ENCODE assay signal across 1 cellular context in genomic region chr1:15952317-15953258, GRCh38.
A peak's percentile ranks its signal among the peaks of the same experiment; 100 is the strongest.
TF ChIP-seq lines count a peak whose summit lies in the region.

No MANE protein-coding gene starts in this region.

TF ChIP-seq in K562, 482 proteins besides CTCF, POLR2A, EP300 and RAD21 (continued from another document and continues in another):
- TF ChIP-seq DMBX1 (CRISPR knock-in tag; IDR thresholded peaks at IDR 0.05; ENCODE audit: borderline replicate concordance) (peak; percentile 11), ZC3H4 (CRISPR knock-in tag; IDR thresholded peaks at IDR 0.05; ENCODE audit: borderline replicate concordance) (no peak), ZNF280A (IDR thresholded peaks at IDR 0.05; ENCODE audit: low read depth, partially characterized antibody) (no peak), FOXM1 (IDR thresholded peaks at IDR 0.05; ENCODE audit: low read depth) (peak; percentile 62), FOXM1 (CRISPR knock-in tag; IDR thresholded peaks at IDR 0.05; ENCODE audit: low read depth) (peak; percentile 73; the same call in 1 of the 2 replicates), TEAD4 (IDR thresholded peaks at IDR 0.05; ENCODE audit: low read length) (peak; percentile 95), TEAD4 (CRISPR knock-in tag; IDR thresholded peaks at IDR 0.05; ENCODE audit: borderline replicate concordance) (no peak), ZNF282 (CRISPR knock-in tag; IDR thresholded peaks at IDR 0.05) (no peak), PHTF2 (CRISPR knock-in tag; IDR thresholded peaks at IDR 0.05) (no peak), TFE3 (CRISPR knock-in tag; IDR thresholded peaks at IDR 0.05) (no peak), TFAM (CRISPR knock-in tag; conservative IDR thresholded peaks at IDR 0.05) (no peak), BRCA1 (IDR thresholded peaks at IDR 0.05) (no peak), BRCA1 (CRISPR knock-in tag; IDR thresholded peaks at IDR 0.05) (no peak), RAD51 (IDR thresholded peaks at IDR 0.05; ENCODE audit: borderline replicate concordance, low read depth) (no peak), MAFG (tag; conservative IDR thresholded peaks at IDR 0.05) (peak; percentile 78), SMAD3 (CRISPR knock-in tag; conservative IDR thresholded peaks at IDR 0.05) (0 out of 2 replicates have a peak, but pooled peaks have one; percentile 12), MYNN (IDR thresholded peaks at IDR 0.05) (peak; percentile 96), MYNN (CRISPR knock-in tag; IDR thresholded peaks at IDR 0.05) (no peak), PHF21A (IDR thresholded peaks at IDR 0.05; ENCODE audit: borderline replicate concordance, low read depth) (0 out of 2 replicates have a peak, but pooled peaks have one; percentile 15), ZNF224 (CRISPR knock-in tag; IDR thresholded peaks at IDR 0.05) (no peak), IRF9 (tag; IDR thresholded peaks at IDR 0.05) (no peak), HIVEP1 (CRISPR knock-in tag; IDR thresholded peaks at IDR 0.05) (no peak), CBX5 (IDR thresholded peaks at IDR 0.05; ENCODE audit: borderline replicate concordance, low read depth) (no peak), XRCC3 (IDR thresholded peaks at IDR 0.05) (no peak), ZNF668 (CRISPR knock-in tag; IDR thresholded peaks at IDR 0.05) (no peak), CHD7 (IDR thresholded peaks at IDR 0.05; ENCODE audit: low read depth, low read length) (no peak), ILF3 (IDR thresholded peaks at IDR 0.05; ENCODE audit: borderline replicate concordance) (no peak), PTTG1 (tag; IDR thresholded peaks at IDR 0.05; ENCODE audit: low read depth) (no peak), ZNF143 (CRISPR knock-in tag; IDR thresholded peaks at IDR 0.05) (no peak), ZNF512 (tag; IDR thresholded peaks at IDR 0.05) (no peak), GATAD2B (IDR thresholded peaks at IDR 0.05; ENCODE audit: borderline replicate concordance) (peak; percentile 89; the same call in 1 of the 2 replicates), BHLHE40 (IDR thresholded peaks at IDR 0.05; ENCODE audit: low read length) (peak; percentile 84), WHSC1 (IDR thresholded peaks at IDR 0.05; ENCODE audit: low read length) (no peak)
- TF ChIP-seq, protein P1, sequence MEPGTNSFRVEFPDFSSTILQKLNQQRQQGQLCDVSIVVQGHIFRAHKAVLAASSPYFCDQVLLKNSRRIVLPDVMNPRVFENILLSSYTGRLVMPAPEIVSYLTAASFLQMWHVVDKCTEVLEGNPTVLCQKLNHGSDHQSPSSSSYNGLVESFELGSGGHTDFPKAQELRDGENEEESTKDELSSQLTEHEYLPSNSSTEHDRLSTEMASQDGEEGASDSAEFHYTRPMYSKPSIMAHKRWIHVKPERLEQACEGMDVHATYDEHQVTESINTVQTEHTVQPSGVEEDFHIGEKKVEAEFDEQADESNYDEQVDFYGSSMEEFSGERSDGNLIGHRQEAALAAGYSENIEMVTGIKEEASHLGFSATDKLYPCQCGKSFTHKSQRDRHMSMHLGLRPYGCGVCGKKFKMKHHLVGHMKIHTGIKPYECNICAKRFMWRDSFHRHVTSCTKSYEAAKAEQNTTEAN (CRISPR knock-in tag; IDR thresholded peaks at IDR 0.05) = no peak; the same call in 1 of the 2 replicates
- TF ChIP-seq, protein P2, sequence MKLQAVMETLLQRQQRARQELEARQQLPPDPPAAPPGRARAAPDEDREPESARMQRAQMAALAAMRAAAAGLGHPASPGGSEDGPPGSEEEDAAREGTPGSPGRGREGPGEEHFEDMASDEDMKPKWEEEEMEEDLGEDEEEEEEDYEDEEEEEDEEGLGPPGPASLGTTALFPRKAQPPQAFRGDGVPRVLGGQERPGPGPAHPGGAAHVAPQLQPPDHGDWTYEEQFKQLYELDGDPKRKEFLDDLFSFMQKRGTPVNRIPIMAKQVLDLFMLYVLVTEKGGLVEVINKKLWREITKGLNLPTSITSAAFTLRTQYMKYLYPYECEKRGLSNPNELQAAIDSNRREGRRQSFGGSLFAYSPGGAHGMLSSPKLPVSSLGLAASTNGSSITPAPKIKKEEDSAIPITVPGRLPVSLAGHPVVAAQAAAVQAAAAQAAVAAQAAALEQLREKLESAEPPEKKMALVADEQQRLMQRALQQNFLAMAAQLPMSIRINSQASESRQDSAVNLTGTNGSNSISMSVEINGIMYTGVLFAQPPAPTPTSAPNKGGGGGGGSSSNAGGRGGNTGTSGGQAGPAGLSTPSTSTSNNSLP (IDR thresholded peaks at IDR 0.05; ENCODE audit: borderline replicate concordance, low read depth, low read length) = peak; percentile 60; the same call in 1 of the 2 replicates
- TF ChIP-seq, protein P3, sequence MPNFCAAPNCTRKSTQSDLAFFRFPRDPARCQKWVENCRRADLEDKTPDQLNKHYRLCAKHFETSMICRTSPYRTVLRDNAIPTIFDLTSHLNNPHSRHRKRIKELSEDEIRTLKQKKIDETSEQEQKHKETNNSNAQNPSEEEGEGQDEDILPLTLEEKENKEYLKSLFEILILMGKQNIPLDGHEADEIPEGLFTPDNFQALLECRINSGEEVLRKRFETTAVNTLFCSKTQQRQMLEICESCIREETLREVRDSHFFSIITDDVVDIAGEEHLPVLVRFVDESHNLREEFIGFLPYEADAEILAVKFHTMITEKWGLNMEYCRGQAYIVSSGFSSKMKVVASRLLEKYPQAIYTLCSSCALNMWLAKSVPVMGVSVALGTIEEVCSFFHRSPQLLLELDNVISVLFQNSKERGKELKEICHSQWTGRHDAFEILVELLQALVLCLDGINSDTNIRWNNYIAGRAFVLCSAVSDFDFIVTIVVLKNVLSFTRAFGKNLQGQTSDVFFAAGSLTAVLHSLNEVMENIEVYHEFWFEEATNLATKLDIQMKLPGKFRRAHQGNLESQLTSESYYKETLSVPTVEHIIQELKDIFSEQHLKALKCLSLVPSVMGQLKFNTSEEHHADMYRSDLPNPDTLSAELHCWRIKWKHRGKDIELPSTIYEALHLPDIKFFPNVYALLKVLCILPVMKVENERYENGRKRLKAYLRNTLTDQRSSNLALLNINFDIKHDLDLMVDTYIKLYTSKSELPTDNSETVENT (CRISPR knock-in tag; IDR thresholded peaks at IDR 0.05) = peak; percentile 72; the same call in 1 of the 2 replicates
- TF ChIP-seq, protein P4, sequence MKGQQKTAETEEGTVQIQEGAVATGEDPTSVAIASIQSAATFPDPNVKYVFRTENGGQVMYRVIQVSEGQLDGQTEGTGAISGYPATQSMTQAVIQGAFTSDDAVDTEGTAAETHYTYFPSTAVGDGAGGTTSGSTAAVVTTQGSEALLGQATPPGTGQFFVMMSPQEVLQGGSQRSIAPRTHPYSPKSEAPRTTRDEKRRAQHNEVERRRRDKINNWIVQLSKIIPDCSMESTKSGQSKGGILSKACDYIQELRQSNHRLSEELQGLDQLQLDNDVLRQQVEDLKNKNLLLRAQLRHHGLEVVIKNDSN (CRISPR knock-in tag; IDR thresholded peaks at IDR 0.05) = 0 out of 2 replicates have a peak, but pooled peaks have one; percentile 27
